In the genomic region with DNA sequence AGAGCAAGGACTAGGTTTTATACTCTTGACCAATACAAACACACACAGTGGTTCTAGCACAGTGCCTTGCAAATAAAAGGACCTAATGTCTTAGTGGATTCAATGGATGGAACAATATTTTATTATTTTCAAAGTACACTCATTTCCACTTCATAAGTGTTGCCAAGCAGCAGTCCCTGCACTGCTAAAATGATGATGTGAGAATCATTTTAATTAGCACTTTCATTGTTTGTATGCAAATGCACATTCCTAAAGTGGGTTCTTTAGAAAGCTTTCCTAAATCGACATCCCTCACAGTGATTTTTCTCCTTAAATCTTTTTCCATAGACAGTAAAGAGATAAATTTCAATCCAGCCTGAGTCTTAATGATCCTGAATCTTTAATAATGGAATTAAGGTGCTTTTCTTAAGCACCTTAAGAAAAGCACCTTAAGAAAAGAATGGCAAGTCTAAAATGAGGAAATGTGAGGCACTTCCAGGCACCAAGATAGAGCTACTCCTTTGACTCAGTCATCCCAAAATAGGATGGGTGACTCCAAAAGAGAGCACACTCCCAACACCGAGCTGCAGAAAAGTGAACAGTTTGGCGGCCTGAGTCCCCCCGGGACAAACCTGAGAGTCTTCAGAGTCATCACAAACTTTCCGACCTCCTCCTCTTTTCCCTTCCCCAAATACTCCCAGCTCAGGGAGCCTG, we compare ENCODE assay signal across 14 cellular contexts.
DNase-seq lines count a peak whose midpoint lies in the region; ATAC-seq and TF ChIP-seq lines count a peak whose summit lies in the region.
"Had no signal": no experiment of that assay in that cellular context is flagged by ENCODE, and none has a peak within 500 bp of the region (broad histone marks: within the 10 kb centered on the region; RNA-seq: fewer than 3 reads in every experiment).

No MANE protein-coding gene starts in this region.

- H3K27ac ChIP-seq in right atrium auricular region (peak overlapping the region; percentile 90 to 99), psoas muscle (peak overlapping the region; percentile 96)

- DNase-seq in right atrium auricular region (ENCODE audit: low spot score) (no peak), Right ventricle myocardium superior (no peak), inferior parietal cortex (ENCODE audit: extremely low spot score) (peak; percentile 61), psoas muscle (no peak), T1000 (lab: John Stamatoyannopoulos, UW) (no peak)
- no peak for DNase-seq in activated naive CD4-positive, alpha-beta T cell treated with anti-CD3 and anti-CD28 coated beads, Interleukin-2, amount 10 ng/mL, durations not matched to agents 7 days and 5 days
- no peak for DNase-seq in activated T-cell treated with anti-CD3 and anti-CD28 coated beads, Interleukin-2, amount 50 U/mL, for 4 hours
- DNase-seq: activated CD8-positive, alpha-beta memory T cell treated with anti-CD3 and anti-CD28 coated beads for 24 hours; activated naive CD4-positive, alpha-beta T cell treated with Interleukin-2 at 50 U/mL for 16 hours; cortex of kidney; NCI-H1105; NCI-H446 treated with DMSO at 0.1 percent for 48 hours; trophoblast cell had no signal

- H3K9me3 Mint-ChIP-seq in activated naive CD4-positive, alpha-beta T cell treated with anti-CD3 and anti-CD28 coated beads, Interleukin-2, amount 10 ng/mL, durations not matched to agents 7 days and 5 days, result no peaks in the 10 kb centered on the region
- H3K9me3 Mint-ChIP-seq in activated T-cell treated with anti-CD3 and anti-CD28 coated beads, Interleukin-2, amount 50 U/mL, for 4 hours, result no peaks in the 10 kb centered on the region

- intact Hi-C loops in Right ventricle myocardium superior (cut with DNase I), result no loop called here
- intact Hi-C loops in psoas muscle (cut with DNase I), result loop anchor here in 1 of 2 donors (5.0 kb wide), 1 partner anchor 36 kb away; no protein-coding TSS in a partner anchor

- no peaks in the 10 kb centered on the region for H3K4me1 Mint-ChIP-seq in activated naive CD4-positive, alpha-beta T cell treated with anti-CD3 and anti-CD28 coated beads, Interleukin-2, amount 10 ng/mL, durations not matched to agents 7 days and 5 days
- H3K4me1 Mint-ChIP-seq in activated T-cell treated with anti-CD3 and anti-CD28 coated beads, Interleukin-2, amount 50 U/mL, for 4 hours (ENCODE audit: low read depth), result no peaks in the 10 kb centered on the region

- CTCF ChIA-PET in activated naive CD4-positive, alpha-beta T cell treated with anti-CD3 and anti-CD28 coated beads, Interleukin-2, amount 10 ng/mL, durations not matched to agents 7 days and 5 days (lab: Charles Lee), result interaction anchor here (0.7 kb wide), 1 partner anchor 31 kb away, joined by 4 read pairs; no protein-coding TSS in a partner anchor

- H3K27ac Mint-ChIP-seq in activated naive CD4-positive, alpha-beta T cell treated with anti-CD3 and anti-CD28 coated beads, Interleukin-2, amount 10 ng/mL, durations not matched to agents 7 days and 5 days, result no peak overlapping the region

- WGBS in psoas muscle, 3 donors, result 34 to 58% (median 46%) methylated on average over 5 of the region's 5 CpGs

- H3K36me3 ChIP-seq in right atrium auricular region (no peaks in the 10 kb centered on the region), psoas muscle (ENCODE audit: insufficient read depth in 1 of 2, low read depth in 1 of 2) (no peaks in the 10 kb centered on the region)

- TF ChIP-seq CTCF in right atrium auricular region (IDR thresholded peaks at IDR 0.05) (no peak), psoas muscle (IDR thresholded peaks at IDR 0.05) (no peak)

- peaks cover 11% of the 10 kb centered on the region for H3K27me3 Mint-ChIP-seq in activated naive CD4-positive, alpha-beta T cell treated with anti-CD3 and anti-CD28 coated beads, Interleukin-2, amount 10 ng/mL, durations not matched to agents 7 days and 5 days
- no peaks in the 10 kb centered on the region for H3K27me3 Mint-ChIP-seq in activated T-cell treated with anti-CD3 and anti-CD28 coated beads, Interleukin-2, amount 50 U/mL, for 4 hours (ENCODE audit: low read depth)

- no peak for ATAC-seq in Right ventricle myocardium superior (ENCODE audit: poor library complexity)
- peak; percentile 35 to 54 (median 44) for ATAC-seq in psoas muscle
- no peak for ATAC-seq in activated T-cell treated with anti-CD3 and anti-CD28 coated beads, Interleukin-2, amount 50 U/mL, for 4 hours
- ATAC-seq in GM19397 (IDR thresholded peaks at IDR 0.05; ENCODE audit: unreplicated experiment), result no peak

- no peaks in the 10 kb centered on the region for H3K36me3 Mint-ChIP-seq in activated naive CD4-positive, alpha-beta T cell treated with anti-CD3 and anti-CD28 coated beads, Interleukin-2, amount 10 ng/mL, durations not matched to agents 7 days and 5 days
- no peaks in the 10 kb centered on the region for H3K36me3 Mint-ChIP-seq in activated T-cell treated with anti-CD3 and anti-CD28 coated beads, Interleukin-2, amount 50 U/mL, for 4 hours (ENCODE audit: insufficient read depth)

- no peaks in the 10 kb centered on the region for H3K9me3 ChIP-seq in right atrium auricular region
- H3K9me3 ChIP-seq in psoas muscle, result no peaks in the 10 kb centered on the region

- H3K4me3 ChIP-seq in right atrium auricular region (no peak overlapping the region), psoas muscle (no peak overlapping the region)

- no peaks in the 10 kb centered on the region for H3K27me3 ChIP-seq in right atrium auricular region
- H3K27me3 ChIP-seq in psoas muscle (ENCODE audit: insufficient read depth in 3 of 3, low read length in 2 of 3), result no peaks in the 10 kb centered on the region

- H3K4me1 ChIP-seq in right atrium auricular region (peaks cover 0 to 92% of the 10 kb centered on the region in 2 donors), psoas muscle (peaks cover 92% of the 10 kb centered on the region)

- H3K4me3 Mint-ChIP-seq in activated naive CD4-positive, alpha-beta T cell treated with anti-CD3 and anti-CD28 coated beads, Interleukin-2, amount 10 ng/mL, durations not matched to agents 7 days and 5 days, result no peak overlapping the region
- no peak overlapping the region for H3K4me3 Mint-ChIP-seq in activated T-cell treated with anti-CD3 and anti-CD28 coated beads, Interleukin-2, amount 50 U/mL, for 4 hours

Comparison
In these comparisons a context has a peak if more than half of its experiments do, and no peak if none do; other contexts are left out.
1. ATAC-seq: peak in psoas muscle (4 of 4); none in Right ventricle myocardium superior (single experiment), activated T-cell treated with anti-CD3 and anti-CD28 coated beads, Interleukin-2, amount 50 U/mL, for 4 hours (0 of 2) and GM19397 (single experiment).